In genomic region chr19:46412034-46412982, GRCh38 we compare ENCODE assay signal across 13 cellular contexts. TPM values are rescaled to one million over a fixed set of nuclear protein-coding genes. Genes with fewer than 3 reads are reported as not detected.
DNase-seq lines count a peak whose midpoint lies in the region; ATAC-seq and TF ChIP-seq lines count a peak whose summit lies in the region.
"Had no signal": no experiment of that assay in that cellular context is flagged by ENCODE, and none has a peak within 500 bp of the region (broad histone marks: within the 10 kb centered on the region; RNA-seq: fewer than 3 reads in every experiment).

No MANE protein-coding gene starts in this region.

- H4K20me1 ChIP-seq in IMR-90 (ENCODE audit: insufficient read depth, low read length): peaks cover 7% of the 10 kb centered on the region

- H3K4me1 ChIP-seq in IMR-90 (ENCODE audit: control insufficient read depth, insufficient read depth, low read length) (peaks cover 18% of the 10 kb centered on the region), right lobe of liver (peaks cover 0 to 7% (median 0%) of the 10 kb centered on the region in 4 donors), spleen (peaks cover 3 to 53% (median 26%) of the 10 kb centered on the region in 6 donors)

- peak overlapping the region; percentile 87 for H4K5ac ChIP-seq in IMR-90 (ENCODE audit: low read depth, low read length)

- H2AFZ ChIP-seq in IMR-90 (replicated peaks; ENCODE audit: low read length, poor library complexity): peak overlapping the region; percentile 94

- peaks cover 20 to 34% of the 10 kb centered on the region in 2 experiments; a peak in 3 of 4 replicates for H3K79me1 ChIP-seq in IMR-90 (ENCODE audit: low read depth in 1 of 2, low read length in 2 of 2)

- POLR2A ChIA-PET in IMR-90 (lab: Charles Lee; ENCODE audit: unreplicated experiment) (no interaction called here), HEK293T (lab: Yijun Ruan, JAX) (interaction anchor here (0.8 to 1.2 kb wide), 7 partner anchors 11 to 71 kb away, joined by 3 to 5 read pairs (median 4); partner anchors contain the start of gene PPP5C)

- dilution Hi-C loops in IMR-90 (cut with HindIII; ENCODE audit: low sequenced_read_pairs, unreplicated experiment): no loop called here

- H2AK9ac ChIP-seq in IMR-90 (replicated peaks; ENCODE audit: low read depth, low read length, poor library complexity): peak overlapping the region; percentile 78

- peak overlapping the region; percentile 94 for H2AK5ac ChIP-seq in IMR-90 (ENCODE audit: low read depth, low read length)

- H4K91ac ChIP-seq in IMR-90 (ENCODE audit: insufficient read depth, low read depth, low read length): peak overlapping the region; percentile 36; the same call in 1 of the 2 replicates

- peak overlapping the region; percentile 4 for H2BK120ac ChIP-seq in IMR-90 (ENCODE audit: low read depth, low read length)

- no peak for TF ChIP-seq RAD21 in IMR-90 (IDR thresholded peaks at IDR 0.05; ENCODE audit: low read length)

- no peak overlapping the region for H2BK5ac ChIP-seq in IMR-90 (ENCODE audit: low read depth, low read length, poor library complexity, severe bottlenecking)

- H3K9me3 Mint-ChIP-seq in effector memory CD8-positive, alpha-beta T cell: no peaks in the 10 kb centered on the region
- H3K9me3 Mint-ChIP-seq: stimulated activated naive CD8-positive, alpha-beta T cell treated with anti-CD3 and anti-CD28 coated beads, Interleukin-15, amount 100 ng/mL, for 72 hours; T-helper 1 cell treated with Interleukin-12 subunit alpha and Interleukin-12 subunit beta and Interleukin-4 antibody, amounts not matched to agents 30 μg/mL and 1 μg/mL, for 36 hours had no signal

- in situ Hi-C loops in IMR-90 (cut with MboI; ENCODE audit: low sequenced_read_pairs): no loop called here

- peak overlapping the region; percentile 53 for H3K4ac ChIP-seq in IMR-90 (ENCODE audit: low read depth, low read length)

- WGBS in IMR-90 (ENCODE audit: extremely low coverage in 2 of 2, insufficient read length in 1 of 2), 2 experiments: 7% methylated on average over 23 of the region's 68 CpGs; no CpG with 5 or more reads in 1 of the 2 experiments
- WGBS in right lobe of liver (ENCODE audit: insufficient coverage, low coverage, low lambda C conversion rate, missing lambda C conversion rate): 20% methylated on average over 14 of the region's 68 CpGs
- WGBS in spleen, 5 donors: 33 to 55% (median 47%) methylated on average over 45 to 68 of the region's 68 CpGs

- H3K27ac Mint-ChIP-seq in effector memory CD8-positive, alpha-beta T cell: no peak overlapping the region
- H3K27ac Mint-ChIP-seq: stimulated activated naive CD8-positive, alpha-beta T cell treated with anti-CD3 and anti-CD28 coated beads, Interleukin-15, amount 100 ng/mL, for 72 hours; T-helper 1 cell treated with Interleukin-12 subunit alpha and Interleukin-12 subunit beta and Interleukin-4 antibody, amounts not matched to agents 30 μg/mL and 1 μg/mL, for 36 hours had no signal

- H3K9me3 ChIP-seq in IMR-90 (ENCODE audit: control insufficient read depth, insufficient read depth, low read length) (no peaks in the 10 kb centered on the region), right lobe of liver (no peaks in the 10 kb centered on the region), spleen (no peaks in the 10 kb centered on the region)

- no peak overlapping the region for H3K56ac ChIP-seq in IMR-90 (ENCODE audit: extremely low read depth, insufficient read depth, low read length)

- H3K27me3 Mint-ChIP-seq in effector memory CD8-positive, alpha-beta T cell: peaks cover 61 to 97% of the 10 kb centered on the region in 2 donors

- no peak overlapping the region; the same call in 1 of the 3 replicates for H2BK15ac ChIP-seq in IMR-90 (ENCODE audit: low read depth, low read length)

- H3K4me3 ChIP-seq in IMR-90 (ENCODE audit: insufficient read depth, low read depth, low read length): peak overlapping the region; percentile 57
- H3K4me3 ChIP-seq in coronary artery: peak overlapping the region; percentile 78
- peak overlapping the region; percentile 20 to 33 (median 25) for H3K4me3 ChIP-seq in right lobe of liver
- H3K4me3 ChIP-seq in spleen: peak overlapping the region in 7 of 8 donors; percentile 15 to 61 (median 28)

- H3K4me3 Mint-ChIP-seq in effector memory CD8-positive, alpha-beta T cell: no peak overlapping the region
- H3K4me3 Mint-ChIP-seq: T-helper 1 cell treated with Interleukin-12 subunit alpha and Interleukin-12 subunit beta and Interleukin-4 antibody, amounts not matched to agents 30 μg/mL and 1 μg/mL, for 36 hours had no signal

- peak overlapping the region; percentile 84 for H3K27ac ChIP-seq in IMR-90 (ENCODE audit: insufficient read depth, low read length)
- peak overlapping the region; percentile 53 to 81 for H3K27ac ChIP-seq in coronary artery
- no peak overlapping the region for H3K27ac ChIP-seq in right lobe of liver
- peak overlapping the region in 3 of 8 donors; percentile 43 to 51 (median 49) for H3K27ac ChIP-seq in spleen

- BruUV-seq in IMR-90 (replicated peaks; lab: Mats Ljungman, UMichigan): no TSS peak

- H3K4me2 ChIP-seq in IMR-90 (ENCODE audit: low read depth, low read length): peak overlapping the region; percentile 86

- intact Hi-C loops in IMR-90 (cut with micrococcal nuclease) (no loop called here), right lobe of liver (cut with DNase I) (no loop called here), spleen (cut with DNase I; ENCODE audit: low total_unique reads) (no loop called here)

- H3K36me3 Mint-ChIP-seq in effector memory CD8-positive, alpha-beta T cell (ENCODE audit: insufficient read depth): no peaks in the 10 kb centered on the region

- DNase-seq in IMR-90: no peak
- no peak for DNase-seq in coronary artery (ENCODE audit: low spot score)
- DNase-seq in right lobe of liver: no peak
- DNase-seq in spleen: no peak
- DNase-seq in effector memory CD8-positive, alpha-beta T cell: no peak
- no peak for DNase-seq in HEK293T (ENCODE audit: extremely low spot score)
- DNase-seq in NOMO-1 treated with DMSO at 0.1 percent for 48 hours (lab: John Stamatoyannopoulos, UW; ENCODE audit: unreplicated experiment): no peak
- DNase-seq: activated T-cell treated with anti-CD3 and anti-CD28 coated beads, Interleukin-2, amount 50 U/mL, for 48 hours; small intestine; stimulated activated naive CD8-positive, alpha-beta T cell treated with anti-CD3 and anti-CD28 coated beads, Interleukin-15, amount 100 ng/mL, for 72 hours had no signal

- H3K9ac ChIP-seq in IMR-90 (ENCODE audit: low read depth, low read length): peak overlapping the region; percentile 82

- peak overlapping the region; percentile 61; the same call in 1 of the 2 replicates for H3K18ac ChIP-seq in IMR-90 (ENCODE audit: low read depth, low read length)

- H2BK20ac ChIP-seq in IMR-90 (ENCODE audit: low read depth, low read length): no peak overlapping the region

- TF ChIP-seq POLR2A in IMR-90 (IDR thresholded peaks at IDR 0.05; ENCODE audit: low read depth, low read length) (no peak), right lobe of liver (IDR thresholded peaks at IDR 0.05) (no peak), spleen (IDR thresholded peaks at IDR 0.05) (no peak)

- peak overlapping the region; percentile 66 to 82; a peak in 2 of 4 replicates for H4K8ac ChIP-seq in IMR-90 (ENCODE audit: low read depth in 2 of 2, low read length in 2 of 2)

- H3K36me3 ChIP-seq in IMR-90 (ENCODE audit: control insufficient read depth, insufficient read depth, low read length): peaks cover 6% of the 10 kb centered on the region; the same call in 1 of the 2 replicates
- no peaks in the 10 kb centered on the region for H3K36me3 ChIP-seq in right lobe of liver
- no peaks in the 10 kb centered on the region for H3K36me3 ChIP-seq in spleen

- peaks cover 4 to 14% of the 10 kb centered on the region in 2 donors for H3K4me1 Mint-ChIP-seq in effector memory CD8-positive, alpha-beta T cell (ENCODE audit: low read depth in 2 of 2)

- H3K27me3 ChIP-seq in IMR-90 (ENCODE audit: control insufficient read depth, insufficient read depth, low read length) (peaks cover 4% of the 10 kb centered on the region; the same call in 1 of the 2 replicates), right lobe of liver (peaks cover 0 to 8% of the 10 kb centered on the region in 2 donors), spleen (replicated peaks in 1 of 7) (peaks cover 0 to 98% (median 42%) of the 10 kb centered on the region in 7 donors)

- peak overlapping the region; percentile 78 for H3K14ac ChIP-seq in IMR-90 (replicated peaks; ENCODE audit: low read depth, low read length)

- H3K23ac ChIP-seq in IMR-90 (ENCODE audit: low read depth, low read length): peak overlapping the region; percentile 69; the same call in 1 of the 2 replicates

- H3K9me1 ChIP-seq in IMR-90 (ENCODE audit: insufficient read depth, low read length): peaks cover 3% of the 10 kb centered on the region; the same call in 1 of the 2 replicates

- TF ChIP-seq CTCF in IMR-90 (conservative IDR thresholded peaks at IDR 0.05; ENCODE audit: low read depth, low read length) (no peak), coronary artery (IDR thresholded peaks at IDR 0.05) (no peak), right lobe of liver (IDR thresholded peaks at IDR 0.05) (no peak), spleen (IDR thresholded peaks at IDR 0.05 in 8 of 11, conservative IDR thresholded peaks at IDR 0.05 in 3 of 11) (no peak)

- ATAC-seq in IMR-90 (ENCODE audit: low read depth): no peak
- no peak for ATAC-seq in right lobe of liver
- no peak for ATAC-seq in effector memory CD8-positive, alpha-beta T cell (replicated peaks)
- ATAC-seq in HG02759 (IDR thresholded peaks at IDR 0.05; ENCODE audit: unreplicated experiment): no peak
- ATAC-seq: stimulated activated naive CD8-positive, alpha-beta T cell treated with anti-CD3 and anti-CD28 coated beads, Interleukin-15, amount 100 ng/mL, for 72 hours had no signal

- CTCF ChIA-PET in IMR-90 (lab: Yijun Ruan, JAX): no interaction called here
- CTCF ChIA-PET in HEK293T (lab: Yijun Ruan, JAX): no interaction called here

RNA-seq across cellular contexts. Expression of gene CCDC8, which starts 1.1 kb away (rescaled TPM):
- total RNA-seq in IMR-90 (2012; rRNA removed) (10.2 and 10.3 TPM in 2 replicates), right lobe of liver (under 1 TPM in 5 of 6 experiments, not detected in 1; 0.26 to 0.55 (median 0.44) TPM), spleen (1 to 10 TPM; 1.7 to 4.4 (median 2.6) TPM)
- polyA plus RNA-seq in IMR-90 (2012; rRNA removed) (8.9 and 9.3 TPM in 2 replicates), spleen (1 to 10 TPM in 2 of 3 donors, under 1 TPM in 1; 0.46 to 1.2 (median 1.1) TPM)
- 5.5 and 8.8 TPM in 2 replicates for polyA plus RNA-seq in IMR-90 (2012; cell fraction: cytosol; rRNA removed)
- 3.7 and 4.1 TPM in 2 replicates for polyA plus RNA-seq in IMR-90 (2012; cell fraction: nucleus; rRNA removed; ENCODE audit: low replicate concordance)

RNA-seq across cellular contexts. Expression of gene PNMA8C, which starts 16.4 kb away (rescaled TPM):
- total RNA-seq in IMR-90 (2012; rRNA removed): under 0.01 and 0.18 TPM in 2 replicates
- polyA plus RNA-seq in IMR-90 (2012; rRNA removed): 0.09 TPM in 1 of 2 replicates, not detected in the other
- polyA plus RNA-seq in IMR-90 (2012; cell fraction: cytosol; rRNA removed): 0.03 TPM in 1 of 2 replicates, not detected in the other
- 0.03 and 0.13 TPM in 2 replicates for polyA plus RNA-seq in IMR-90 (2012; cell fraction: nucleus; rRNA removed; ENCODE audit: low replicate concordance)
- not detected for total RNA-seq in right lobe of liver
- not detected for total RNA-seq in spleen
- under 1 TPM in 1 of 3 donors, not detected in 2; 0.03 TPM for polyA plus RNA-seq in spleen
- total RNA-seq: esophagus mucosa had no signal

RNA-seq across cellular contexts. Expression of gene PNMA8A, which starts 59.1 kb away (rescaled TPM):
- total RNA-seq in IMR-90 (2012; rRNA removed): 0.83 and 0.90 TPM in 2 replicates
- polyA plus RNA-seq in IMR-90 (2012; rRNA removed): 0.73 and 0.77 TPM in 2 replicates
- 1.5 and 2.5 TPM in 2 replicates for polyA plus RNA-seq in IMR-90 (2012; cell fraction: cytosol; rRNA removed)
- 0.46 and 0.81 TPM in 2 replicates for polyA plus RNA-seq in IMR-90 (2012; cell fraction: nucleus; rRNA removed; ENCODE audit: low replicate concordance)
- under 1 TPM in 4 of 6 experiments, not detected in 2; 0.06 to 0.26 (median 0.23) TPM for total RNA-seq in right lobe of liver
- 1 to 10 TPM in 4 of 7 donors, under 1 TPM in 3; 0.20 to 2.7 (median 1.7) TPM for total RNA-seq in spleen
- polyA plus RNA-seq in spleen: 1 to 10 TPM in 1 of 3 donors, under 1 TPM in 2; 0.13 to 1.8 (median 0.19) TPM

Comparison
In these comparisons a context has a peak if more than half of its experiments do, and no peak if none do; other contexts are left out.
1. H3K27ac ChIP-seq: peak in IMR-90 (single experiment) and coronary artery (2 of 2); none in right lobe of liver (0 of 3).
2. H3K4me3 ChIP-seq: peak in every context shown above with its lines; median percentile 78 in coronary artery; 57 in IMR-90; 28 in spleen; 25 in right lobe of liver.